ENCODE assay signal across 1 cellular context in the genomic region with DNA sequence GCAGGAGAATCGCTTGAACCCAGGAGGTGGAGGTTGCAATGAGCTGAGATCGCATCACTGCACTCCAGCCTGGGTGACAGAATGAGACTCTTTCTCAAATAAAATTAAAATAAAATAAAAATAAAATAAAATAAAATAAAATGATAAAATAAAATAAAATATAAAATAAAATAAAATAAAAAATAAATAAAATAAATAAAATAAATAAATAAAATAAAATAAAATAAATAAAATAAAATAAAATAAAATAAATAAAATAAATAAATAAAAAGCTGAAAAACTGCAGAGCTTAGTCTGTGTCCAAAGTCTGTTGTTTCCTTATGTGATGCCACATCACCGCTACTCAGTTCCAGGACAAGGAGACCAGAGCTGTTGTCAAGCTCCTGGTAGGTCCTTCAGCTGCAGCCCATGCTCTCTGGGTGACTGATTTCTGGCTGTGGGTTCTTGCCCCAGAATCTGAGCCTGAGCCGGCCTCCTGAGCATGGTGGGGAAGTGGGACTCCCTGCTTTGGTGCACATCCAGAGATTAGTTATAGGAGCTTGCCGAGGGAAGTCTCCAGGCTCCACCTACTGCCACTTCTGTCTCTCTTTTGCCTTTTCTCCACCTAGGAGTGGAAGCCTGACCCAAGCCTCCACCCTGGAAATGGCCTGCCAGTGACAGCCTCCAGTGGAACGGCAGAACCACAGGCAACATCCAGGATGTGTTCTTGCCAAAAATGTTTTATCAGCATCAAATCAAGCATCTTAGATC.
TF ChIP-seq lines count a peak whose summit lies in the region.

No MANE protein-coding gene starts in this region.

TF ChIP-seq in GM23338, 12 proteins besides CTCF, POLR2A, EP300 and RAD21 (continued from another document):
- TF ChIP-seq, protein P1, sequence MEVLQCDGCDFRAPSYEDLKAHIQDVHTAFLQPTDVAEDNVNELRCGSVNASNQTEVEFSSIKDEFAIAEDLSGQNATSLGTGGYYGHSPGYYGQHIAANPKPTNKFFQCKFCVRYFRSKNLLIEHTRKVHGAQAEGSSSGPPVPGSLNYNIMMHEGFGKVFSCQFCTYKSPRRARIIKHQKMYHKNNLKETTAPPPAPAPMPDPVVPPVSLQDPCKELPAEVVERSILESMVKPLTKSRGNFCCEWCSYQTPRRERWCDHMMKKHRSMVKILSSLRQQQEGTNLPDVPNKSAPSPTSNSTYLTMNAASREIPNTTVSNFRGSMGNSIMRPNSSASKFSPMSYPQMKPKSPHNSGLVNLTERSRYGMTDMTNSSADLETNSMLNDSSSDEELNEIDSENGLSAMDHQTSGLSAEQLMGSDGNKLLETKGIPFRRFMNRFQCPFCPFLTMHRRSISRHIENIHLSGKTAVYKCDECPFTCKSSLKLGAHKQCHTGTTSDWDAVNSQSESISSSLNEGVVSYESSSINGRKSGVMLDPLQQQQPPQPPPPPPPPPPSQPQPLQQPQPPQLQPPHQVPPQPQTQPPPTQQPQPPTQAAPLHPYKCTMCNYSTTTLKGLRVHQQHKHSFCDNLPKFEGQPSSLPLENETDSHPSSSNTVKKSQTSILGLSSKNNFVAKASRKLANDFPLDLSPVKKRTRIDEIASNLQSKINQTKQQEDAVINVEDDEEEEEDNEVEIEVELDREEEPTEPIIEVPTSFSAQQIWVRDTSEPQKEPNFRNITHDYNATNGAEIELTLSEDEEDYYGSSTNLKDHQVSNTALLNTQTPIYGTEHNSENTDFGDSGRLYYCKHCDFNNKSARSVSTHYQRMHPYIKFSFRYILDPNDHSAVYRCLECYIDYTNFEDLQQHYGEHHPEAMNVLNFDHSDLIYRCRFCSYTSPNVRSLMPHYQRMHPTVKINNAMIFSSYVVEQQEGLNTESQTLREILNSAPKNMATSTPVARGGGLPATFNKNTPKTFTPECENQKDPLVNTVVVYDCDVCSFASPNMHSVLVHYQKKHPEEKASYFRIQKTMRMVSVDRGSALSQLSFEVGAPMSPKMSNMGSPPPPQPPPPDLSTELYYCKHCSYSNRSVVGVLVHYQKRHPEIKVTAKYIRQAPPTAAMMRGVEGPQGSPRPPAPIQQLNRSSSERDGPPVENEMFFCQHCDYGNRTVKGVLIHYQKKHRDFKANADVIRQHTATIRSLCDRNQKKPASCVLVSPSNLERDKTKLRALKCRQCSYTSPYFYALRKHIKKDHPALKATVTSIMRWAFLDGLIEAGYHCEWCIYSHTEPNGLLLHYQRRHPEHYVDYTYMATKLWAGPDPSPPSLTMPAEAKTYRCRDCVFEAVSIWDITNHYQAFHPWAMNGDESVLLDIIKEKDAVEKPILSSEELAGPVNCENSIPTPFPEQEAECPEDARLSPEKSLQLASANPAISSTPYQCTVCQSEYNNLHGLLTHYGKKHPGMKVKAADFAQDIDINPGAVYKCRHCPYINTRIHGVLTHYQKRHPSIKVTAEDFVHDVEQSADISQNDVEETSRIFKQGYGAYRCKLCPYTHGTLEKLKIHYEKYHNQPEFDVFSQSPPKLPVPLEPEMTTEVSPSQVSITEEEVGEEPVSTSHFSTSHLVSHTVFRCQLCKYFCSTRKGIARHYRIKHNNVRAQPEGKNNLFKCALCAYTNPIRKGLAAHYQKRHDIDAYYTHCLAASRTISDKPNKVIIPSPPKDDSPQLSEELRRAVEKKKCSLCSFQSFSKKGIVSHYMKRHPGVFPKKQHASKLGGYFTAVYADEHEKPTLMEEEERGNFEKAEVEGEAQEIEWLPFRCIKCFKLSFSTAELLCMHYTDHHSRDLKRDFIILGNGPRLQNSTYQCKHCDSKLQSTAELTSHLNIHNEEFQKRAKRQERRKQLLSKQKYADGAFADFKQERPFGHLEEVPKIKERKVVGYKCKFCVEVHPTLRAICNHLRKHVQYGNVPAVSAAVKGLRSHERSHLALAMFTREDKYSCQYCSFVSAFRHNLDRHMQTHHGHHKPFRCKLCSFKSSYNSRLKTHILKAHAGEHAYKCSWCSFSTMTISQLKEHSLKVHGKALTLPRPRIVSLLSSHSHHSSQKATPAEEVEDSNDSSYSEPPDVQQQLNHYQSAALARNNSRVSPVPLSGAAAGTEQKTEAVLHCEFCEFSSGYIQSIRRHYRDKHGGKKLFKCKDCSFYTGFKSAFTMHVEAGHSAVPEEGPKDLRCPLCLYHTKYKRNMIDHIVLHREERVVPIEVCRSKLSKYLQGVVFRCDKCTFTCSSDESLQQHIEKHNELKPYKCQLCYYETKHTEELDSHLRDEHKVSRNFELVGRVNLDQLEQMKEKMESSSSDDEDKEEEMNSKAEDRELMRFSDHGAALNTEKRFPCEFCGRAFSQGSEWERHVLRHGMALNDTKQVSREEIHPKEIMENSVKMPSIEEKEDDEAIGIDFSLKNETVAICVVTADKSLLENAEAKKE (CRISPR knock-in tag; IDR thresholded peaks at IDR 0.05): no peak
- no peak for TF ChIP-seq ZNF331 (CRISPR knock-in tag; IDR thresholded peaks at IDR 0.05; ENCODE audit: low read depth)
- TF ChIP-seq STAT1 (IDR thresholded peaks at IDR 0.05; ENCODE audit: unreplicated experiment): no peak
- no peak for TF ChIP-seq CREB1 (CRISPR knock-in tag; IDR thresholded peaks at IDR 0.05; ENCODE audit: low read depth)
- TF ChIP-seq POLR2AphosphoS5 (IDR thresholded peaks at IDR 0.05; ENCODE audit: low read depth): no peak
- TF ChIP-seq EZH2 (IDR thresholded peaks at IDR 0.05; ENCODE audit: low read depth, unreplicated experiment): no peak
- TF ChIP-seq, protein P2, sequence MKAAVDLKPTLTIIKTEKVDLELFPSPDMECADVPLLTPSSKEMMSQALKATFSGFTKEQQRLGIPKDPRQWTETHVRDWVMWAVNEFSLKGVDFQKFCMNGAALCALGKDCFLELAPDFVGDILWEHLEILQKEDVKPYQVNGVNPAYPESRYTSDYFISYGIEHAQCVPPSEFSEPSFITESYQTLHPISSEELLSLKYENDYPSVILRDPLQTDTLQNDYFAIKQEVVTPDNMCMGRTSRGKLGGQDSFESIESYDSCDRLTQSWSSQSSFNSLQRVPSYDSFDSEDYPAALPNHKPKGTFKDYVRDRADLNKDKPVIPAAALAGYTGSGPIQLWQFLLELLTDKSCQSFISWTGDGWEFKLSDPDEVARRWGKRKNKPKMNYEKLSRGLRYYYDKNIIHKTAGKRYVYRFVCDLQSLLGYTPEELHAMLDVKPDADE (IDR thresholded peaks at IDR 0.05): no peak
- no peak for TF ChIP-seq ZNF114 (CRISPR knock-in tag; IDR thresholded peaks at IDR 0.05)
- TF ChIP-seq, protein P3, sequence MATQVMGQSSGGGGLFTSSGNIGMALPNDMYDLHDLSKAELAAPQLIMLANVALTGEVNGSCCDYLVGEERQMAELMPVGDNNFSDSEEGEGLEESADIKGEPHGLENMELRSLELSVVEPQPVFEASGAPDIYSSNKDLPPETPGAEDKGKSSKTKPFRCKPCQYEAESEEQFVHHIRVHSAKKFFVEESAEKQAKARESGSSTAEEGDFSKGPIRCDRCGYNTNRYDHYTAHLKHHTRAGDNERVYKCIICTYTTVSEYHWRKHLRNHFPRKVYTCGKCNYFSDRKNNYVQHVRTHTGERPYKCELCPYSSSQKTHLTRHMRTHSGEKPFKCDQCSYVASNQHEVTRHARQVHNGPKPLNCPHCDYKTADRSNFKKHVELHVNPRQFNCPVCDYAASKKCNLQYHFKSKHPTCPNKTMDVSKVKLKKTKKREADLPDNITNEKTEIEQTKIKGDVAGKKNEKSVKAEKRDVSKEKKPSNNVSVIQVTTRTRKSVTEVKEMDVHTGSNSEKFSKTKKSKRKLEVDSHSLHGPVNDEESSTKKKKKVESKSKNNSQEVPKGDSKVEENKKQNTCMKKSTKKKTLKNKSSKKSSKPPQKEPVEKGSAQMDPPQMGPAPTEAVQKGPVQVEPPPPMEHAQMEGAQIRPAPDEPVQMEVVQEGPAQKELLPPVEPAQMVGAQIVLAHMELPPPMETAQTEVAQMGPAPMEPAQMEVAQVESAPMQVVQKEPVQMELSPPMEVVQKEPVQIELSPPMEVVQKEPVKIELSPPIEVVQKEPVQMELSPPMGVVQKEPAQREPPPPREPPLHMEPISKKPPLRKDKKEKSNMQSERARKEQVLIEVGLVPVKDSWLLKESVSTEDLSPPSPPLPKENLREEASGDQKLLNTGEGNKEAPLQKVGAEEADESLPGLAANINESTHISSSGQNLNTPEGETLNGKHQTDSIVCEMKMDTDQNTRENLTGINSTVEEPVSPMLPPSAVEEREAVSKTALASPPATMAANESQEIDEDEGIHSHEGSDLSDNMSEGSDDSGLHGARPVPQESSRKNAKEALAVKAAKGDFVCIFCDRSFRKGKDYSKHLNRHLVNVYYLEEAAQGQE (IDR thresholded peaks at IDR 0.05; ENCODE audit: unreplicated experiment): no peak
- TF ChIP-seq EZH2phosphoT487 (IDR thresholded peaks at IDR 0.05; ENCODE audit: unreplicated experiment): no peak
- no peak for TF ChIP-seq JUNB (IDR thresholded peaks at IDR 0.05; ENCODE audit: unreplicated experiment)
